19 cellular contexts compared by ENCODE assay signal in the genomic region with DNA sequence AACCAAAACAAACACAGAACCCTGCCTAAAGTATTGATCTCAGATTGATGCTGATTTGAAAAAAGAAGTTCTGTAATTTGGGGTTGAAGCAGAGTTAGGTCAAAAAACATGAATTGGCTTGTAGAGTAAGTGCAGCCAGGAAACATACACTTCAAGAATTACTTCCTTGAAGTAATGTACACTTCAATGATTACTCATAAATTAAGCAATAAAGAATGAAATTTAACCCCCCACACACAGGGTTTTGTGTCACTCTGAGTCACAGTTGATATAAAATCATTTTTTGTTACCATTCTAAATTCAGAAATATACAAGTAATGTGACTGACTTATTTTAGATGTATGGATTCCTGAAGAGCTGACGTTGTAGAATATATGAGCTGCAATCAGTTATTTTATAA.
DNase-seq lines count a peak whose midpoint lies in the region; ATAC-seq, FAIRE-seq and TF ChIP-seq lines count a peak whose summit lies in the region.
"Had no signal": no experiment of that assay in that cellular context is flagged by ENCODE, and none has a peak within 500 bp of the region (broad histone marks: within the 10 kb centered on the region; RNA-seq: fewer than 3 reads in every experiment).

No MANE protein-coding gene starts in this region.

- no peak overlapping the region for H3K4me3 Mint-ChIP-seq in stimulated activated memory B cell treated with anti-CD40 and anti-IgM and Interleukin-4, amounts not matched to agents 10 μg/mL and 1 μg/mL and 100 μg/mL, for 72 hours
- no peak overlapping the region for H3K4me3 Mint-ChIP-seq in activated CD4-positive, alpha-beta memory T cell treated with anti-CD3 and anti-CD28 coated beads for 36 hours
- H3K4me3 Mint-ChIP-seq: B cell; CD8-positive, alpha-beta T cell had no signal

- no peaks in the 10 kb centered on the region for H3K36me3 ChIP-seq in RWPE2 (ENCODE audit: low read depth)
- H3K36me3 ChIP-seq: BLaER1 treated with 17β-estradiol and CSF1 and Interleukin-3, amounts not matched to agents 10 nM and 100 nM had no signal

- no peak overlapping the region for H3K4me3 ChIP-seq in RWPE2 (ENCODE audit: severe bottlenecking)
- H3K4me3 ChIP-seq: BLaER1 treated with 17β-estradiol and CSF1 and Interleukin-3, amounts not matched to agents 10 nM and 100 nM; GM12878; GM23248 had no signal

- peak; percentile 82 for ATAC-seq in RWPE2 (ENCODE audit: low read depth)
- peak; percentile 71 for ATAC-seq in esophagus mucosa
- ATAC-seq in stimulated activated memory B cell treated with anti-CD40 and anti-IgM and Interleukin-4, amounts not matched to agents 10 μg/mL and 1 μg/mL and 100 μg/mL, for 72 hours = no peak
- ATAC-seq: CD8-positive, alpha-beta T cell; GM12878 had no signal

- H3K9me3 ChIP-seq in RWPE2 (ENCODE audit: severe bottlenecking) = no peaks in the 10 kb centered on the region
- H3K9me3 ChIP-seq: BLaER1 treated with 17β-estradiol and CSF1 and Interleukin-3, amounts not matched to agents 10 nM and 100 nM had no signal

- DNase-seq in H54 (ENCODE audit: insufficient read length, low spot score) (no peak), HT1080 (ENCODE audit: low read depth) (peak; percentile 52), RWPE2 (ENCODE audit: low spot score) (no peak), NCI-H1417 treated with DMSO at 0.1 percent for 48 hours (lab: John Stamatoyannopoulos, UW) (no peak), 8988T (no peak)
- no peak for DNase-seq in activated CD4-positive, alpha-beta memory T cell treated with anti-CD3 and anti-CD28 coated beads for 36 hours
- DNase-seq: CD8-positive, alpha-beta T cell; DMS 273 treated with DMSO at 0.1 percent for 48 hours; DMS53; DND-41; EL; GM23248; HCEC 1CT had no signal

- H3K4me1 Mint-ChIP-seq in stimulated activated memory B cell treated with anti-CD40 and anti-IgM and Interleukin-4, amounts not matched to agents 10 μg/mL and 1 μg/mL and 100 μg/mL, for 72 hours = no peaks in the 10 kb centered on the region
- no peaks in the 10 kb centered on the region for H3K4me1 Mint-ChIP-seq in activated CD4-positive, alpha-beta memory T cell treated with anti-CD3 and anti-CD28 coated beads for 36 hours (ENCODE audit: low read depth)
- H3K4me1 Mint-ChIP-seq: B cell had no signal

- no peak overlapping the region for H3K27ac Mint-ChIP-seq in stimulated activated memory B cell treated with anti-CD40 and anti-IgM and Interleukin-4, amounts not matched to agents 10 μg/mL and 1 μg/mL and 100 μg/mL, for 72 hours
- no peak overlapping the region for H3K27ac Mint-ChIP-seq in activated CD4-positive, alpha-beta memory T cell treated with anti-CD3 and anti-CD28 coated beads for 36 hours
- H3K27ac Mint-ChIP-seq: B cell; CD8-positive, alpha-beta T cell had no signal

- no peak for TF ChIP-seq CTCF in RWPE2 (IDR thresholded peaks at IDR 0.05; ENCODE audit: poor library complexity, severe bottlenecking)

- intact Hi-C loops in activated CD4-positive, alpha-beta memory T cell treated with anti-CD3 and anti-CD28 coated beads for 36 hours (cut with micrococcal nuclease) = no loop called here

- peak overlapping the region; percentile 11 for H3K27ac ChIP-seq in RWPE2 (ENCODE audit: poor library complexity, severe bottlenecking)
- H3K27ac ChIP-seq: BLaER1 treated with 17β-estradiol and CSF1 and Interleukin-3, amounts not matched to agents 10 nM and 100 nM; GM23248; HL-60 had no signal

- no peaks in the 10 kb centered on the region for H3K27me3 Mint-ChIP-seq in stimulated activated memory B cell treated with anti-CD40 and anti-IgM and Interleukin-4, amounts not matched to agents 10 μg/mL and 1 μg/mL and 100 μg/mL, for 72 hours
- H3K27me3 Mint-ChIP-seq in activated CD4-positive, alpha-beta memory T cell treated with anti-CD3 and anti-CD28 coated beads for 36 hours = no peaks in the 10 kb centered on the region
- H3K27me3 Mint-ChIP-seq: B cell had no signal

- peak; percentile 82 for FAIRE-seq in H54 (lab: Jason Lieb, UNC)
- FAIRE-seq: GM12878 had no signal

- CTCF ChIA-PET in activated CD4-positive, alpha-beta memory T cell treated with anti-CD3 and anti-CD28 coated beads for 36 hours (lab: Charles Lee) = no interaction called here

- peaks cover 20% of the 10 kb centered on the region for H3K4me1 ChIP-seq in RWPE2 (ENCODE audit: insufficient read depth, poor library complexity, severe bottlenecking)

- no peaks in the 10 kb centered on the region for H3K36me3 Mint-ChIP-seq in stimulated activated memory B cell treated with anti-CD40 and anti-IgM and Interleukin-4, amounts not matched to agents 10 μg/mL and 1 μg/mL and 100 μg/mL, for 72 hours
- H3K36me3 Mint-ChIP-seq in activated CD4-positive, alpha-beta memory T cell treated with anti-CD3 and anti-CD28 coated beads for 36 hours = no peaks in the 10 kb centered on the region
- H3K36me3 Mint-ChIP-seq: CD8-positive, alpha-beta T cell had no signal

- peaks cover 7% of the 10 kb centered on the region for H3K9me3 Mint-ChIP-seq in stimulated activated memory B cell treated with anti-CD40 and anti-IgM and Interleukin-4, amounts not matched to agents 10 μg/mL and 1 μg/mL and 100 μg/mL, for 72 hours
- H3K9me3 Mint-ChIP-seq in activated CD4-positive, alpha-beta memory T cell treated with anti-CD3 and anti-CD28 coated beads for 36 hours = peaks cover 32% of the 10 kb centered on the region

- no peaks in the 10 kb centered on the region for H3K27me3 ChIP-seq in RWPE2 (ENCODE audit: insufficient read depth, poor library complexity, severe bottlenecking)
- H3K27me3 ChIP-seq: BLaER1 treated with 17β-estradiol and CSF1 and Interleukin-3, amounts not matched to agents 10 nM and 100 nM had no signal

- no peak for TF ChIP-seq POLR2A in H54 (IDR thresholded peaks at IDR 0.05; ENCODE audit: low read depth, low read length)

- POLR2A ChIA-PET in activated CD4-positive, alpha-beta memory T cell treated with anti-CD3 and anti-CD28 coated beads for 36 hours (lab: Charles Lee) = no interaction called here
